In the genomic region with DNA sequence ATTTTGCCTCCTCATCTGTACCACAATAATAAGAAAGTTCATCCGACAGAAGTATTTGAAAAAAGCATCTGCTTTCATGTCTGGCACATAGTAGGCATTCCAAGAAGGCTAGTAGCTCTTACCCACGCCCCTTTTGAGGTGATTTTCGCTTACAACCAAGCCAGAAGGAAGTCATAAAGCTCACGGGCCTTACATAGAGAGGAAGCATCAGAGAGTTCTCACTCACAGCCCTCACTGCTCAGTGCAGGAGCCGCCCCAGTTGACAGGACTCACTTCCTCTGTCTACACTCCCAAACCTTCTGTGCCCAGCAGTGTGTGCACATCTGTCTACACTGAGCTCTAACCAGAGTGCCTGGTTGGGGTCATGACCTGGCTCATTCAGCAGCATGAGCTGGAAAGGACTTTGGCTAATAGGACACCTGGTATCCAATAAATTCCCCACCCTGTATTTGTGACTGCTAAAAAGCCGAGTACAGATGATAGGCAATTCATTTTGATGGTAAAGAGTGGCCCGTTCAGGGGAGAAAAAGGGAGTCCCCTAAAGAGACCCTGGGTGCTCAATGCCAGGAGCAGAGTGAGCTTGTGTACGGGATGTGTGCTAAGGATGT, we compare ENCODE assay signal across 8 cellular contexts. TPM values are rescaled to one million over a fixed set of nuclear protein-coding genes. Genes with fewer than 3 reads are reported as not detected.
A peak's percentile ranks its signal among the peaks of the same experiment; 100 is the strongest.
DNase-seq lines count a peak whose midpoint lies in the region; ATAC-seq and TF ChIP-seq lines count a peak whose summit lies in the region.

No MANE protein-coding gene starts in this region.

- no peaks in the 10 kb centered on the region for H3K27me3 Mint-ChIP-seq in activated naive CD8-positive, alpha-beta T cell treated with anti-CD3 and anti-CD28 coated beads, Interleukin-2, amount 10 ng/mL, durations not matched to agents 7 days and 5 days

- H3K4me3 ChIP-seq in tibial artery: no peak overlapping the region
- no peak overlapping the region for H3K4me3 ChIP-seq in esophagus muscularis mucosa

- peak overlapping the region; percentile 55 for H3K4me3 Mint-ChIP-seq in activated naive CD8-positive, alpha-beta T cell treated with anti-CD3 and anti-CD28 coated beads, Interleukin-2, amount 10 ng/mL, durations not matched to agents 7 days and 5 days

- no peaks in the 10 kb centered on the region for H3K27me3 ChIP-seq in tibial artery
- no peaks in the 10 kb centered on the region for H3K27me3 ChIP-seq in esophagus muscularis mucosa

- peak; percentile 37 for ATAC-seq in GM21515 (IDR thresholded peaks at IDR 0.05; ENCODE audit: unreplicated experiment)
- peak; percentile 78 for ATAC-seq in activated naive CD8-positive, alpha-beta T cell treated with anti-CD3 and anti-CD28 coated beads, Interleukin-2, amount 10 ng/mL, durations not matched to agents 7 days and 5 days (ENCODE audit: low read depth)

- H3K4me1 ChIP-seq in tibial artery (no peaks in the 10 kb centered on the region), esophagus muscularis mucosa (no peaks in the 10 kb centered on the region)

- in situ Hi-C loops in GM13976 (cut with MboI; ENCODE audit: low sequenced_read_pairs, unreplicated experiment): no loop called here

- H3K36me3 ChIP-seq in tibial artery (no peaks in the 10 kb centered on the region), esophagus muscularis mucosa (no peaks in the 10 kb centered on the region)

- no peak for TF ChIP-seq POLR2A in esophagus muscularis mucosa (IDR thresholded peaks at IDR 0.05; ENCODE audit: low read depth)

- no peaks in the 10 kb centered on the region for H3K9me3 ChIP-seq in tibial artery
- no peaks in the 10 kb centered on the region for H3K9me3 ChIP-seq in esophagus muscularis mucosa

- intact Hi-C loops in tibial artery (cut with DNase I; ENCODE audit: low total_unique reads) (no loop called here), esophagus muscularis mucosa (cut with DNase I) (no loop called here), head of caudate nucleus (cut with DNase I) (no loop called here)

- peak; percentile 29 for DNase-seq in GM13976 (ENCODE audit: low spot score)
- DNase-seq in KG1 (lab: John Stamatoyannopoulos, UW): peak; percentile 56
- DNase-seq in activated naive CD8-positive, alpha-beta T cell treated with anti-CD3 and anti-CD28 coated beads, Interleukin-2, amount 10 ng/mL, durations not matched to agents 7 days and 5 days: peak; percentile 60
- no peak for DNase-seq in tibial artery
- no peak for DNase-seq in esophagus muscularis mucosa (ENCODE audit: extremely low spot score)
- no peak for DNase-seq in head of caudate nucleus
- no peak for DNase-seq in RKO (ENCODE audit: low spot score)

- no peaks in the 10 kb centered on the region for H3K9me3 Mint-ChIP-seq in activated naive CD8-positive, alpha-beta T cell treated with anti-CD3 and anti-CD28 coated beads, Interleukin-2, amount 10 ng/mL, durations not matched to agents 7 days and 5 days

- no peak for TF ChIP-seq EP300 in esophagus muscularis mucosa (IDR thresholded peaks at IDR 0.05)

- 86% methylated on average over 8 of the region's 8 CpGs for WGBS in esophagus muscularis mucosa

- H3K27ac ChIP-seq in tibial artery (no peak overlapping the region), esophagus muscularis mucosa (replicated peaks in 1 of 4) (no peak overlapping the region)

- no peak for TF ChIP-seq CTCF in GM13976 (IDR thresholded peaks at IDR 0.05; ENCODE audit: borderline replicate concordance, control extremely low read depth, extremely low read depth, insufficient read depth, missing control alignments)
- no peak for TF ChIP-seq CTCF in tibial artery (IDR thresholded peaks at IDR 0.05)
- no peak for TF ChIP-seq CTCF in esophagus muscularis mucosa (IDR thresholded peaks at IDR 0.05)

- peak overlapping the region; percentile 93 for H3K27ac Mint-ChIP-seq in activated naive CD8-positive, alpha-beta T cell treated with anti-CD3 and anti-CD28 coated beads, Interleukin-2, amount 10 ng/mL, durations not matched to agents 7 days and 5 days

- H3K36me3 Mint-ChIP-seq in activated naive CD8-positive, alpha-beta T cell treated with anti-CD3 and anti-CD28 coated beads, Interleukin-2, amount 10 ng/mL, durations not matched to agents 7 days and 5 days: peaks cover 5% of the 10 kb centered on the region

- peaks cover 83% of the 10 kb centered on the region for H3K4me1 Mint-ChIP-seq in activated naive CD8-positive, alpha-beta T cell treated with anti-CD3 and anti-CD28 coated beads, Interleukin-2, amount 10 ng/mL, durations not matched to agents 7 days and 5 days

- POLR2A ChIA-PET in activated naive CD8-positive, alpha-beta T cell treated with anti-CD3 and anti-CD28 coated beads, Interleukin-2, amount 10 ng/mL, durations not matched to agents 7 days and 5 days (lab: Charles Lee): interaction anchor here (0.8 to 2.7 kb wide), 10 partner anchors 9 to 66 kb away, joined by 3 to 20 read pairs (median 4); a partner anchor contains a TSS

RNA-seq across cellular contexts. Expression of a gene that starts 36.8 kb away (rescaled TPM):
- total RNA-seq in activated naive CD8-positive, alpha-beta T cell treated with anti-CD3 and anti-CD28 coated beads, Interleukin-2, amount 10 ng/mL, durations not matched to agents 7 days and 5 days: 10 to 100 TPM; 14.8 to 15.7 TPM
- total RNA-seq in esophagus muscularis mucosa: 10 to 100 TPM in 2 of 4 donors, 1 to 10 TPM in 2; 5.5 to 13.1 (median 8.6) TPM

Comparison
In these comparisons a context has a peak if more than half of its experiments do, and no peak if none do; other contexts are left out.
1. DNase-seq: peak in GM13976 (single experiment), KG1 (single experiment) and activated naive CD8-positive, alpha-beta T cell treated with anti-CD3 and anti-CD28 coated beads, Interleukin-2, amount 10 ng/mL, durations not matched to agents 7 days and 5 days (single experiment); none in tibial artery (0 of 2), esophagus muscularis mucosa (single experiment), head of caudate nucleus (0 of 42) and RKO (single experiment).